In the genomic region with DNA sequence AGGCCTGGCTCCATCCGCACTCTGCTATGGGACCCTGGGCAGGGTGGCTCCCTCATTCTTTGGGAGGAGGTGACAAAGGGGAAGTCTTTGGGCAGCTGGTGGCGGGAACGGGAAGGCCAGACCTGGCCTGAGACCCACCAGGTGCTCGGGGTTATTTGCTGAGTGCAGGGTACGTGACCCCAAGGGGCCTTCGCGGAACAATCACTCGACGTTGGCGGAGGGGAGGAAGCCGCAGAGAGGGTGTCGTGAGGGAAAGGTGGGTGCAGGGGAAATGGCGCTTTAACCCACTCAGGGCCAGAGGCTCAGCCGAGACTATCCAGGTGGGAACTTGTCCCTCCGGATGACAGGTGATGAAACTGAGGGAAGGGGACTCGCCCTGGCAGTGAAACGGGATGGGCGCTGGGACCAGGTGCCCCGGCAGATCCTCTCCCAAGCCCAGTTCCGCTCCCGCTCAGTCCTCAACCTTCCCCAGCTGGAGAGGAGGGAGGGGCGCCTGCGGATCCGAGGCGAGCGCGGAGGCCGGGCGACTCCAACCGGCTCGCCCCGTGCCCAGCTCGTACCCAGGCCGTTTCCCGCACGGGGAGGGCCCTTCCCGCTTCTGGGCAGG, we compare ENCODE assay signal across 8 cellular contexts. TPM values are rescaled to one million over a fixed set of nuclear protein-coding genes. Genes with fewer than 3 reads are reported as not detected.
DNase-seq lines count a peak whose midpoint lies in the region; ATAC-seq and TF ChIP-seq lines count a peak whose summit lies in the region.

No MANE protein-coding gene starts in this region.

- ATAC-seq in activated B cell treated with CpG ODN at 0.5 μM for 24 hours (ENCODE audit: low read depth) (peak; percentile 16), GM21360 (IDR thresholded peaks at IDR 0.05; ENCODE audit: unreplicated experiment) (no peak), GM19324 (IDR thresholded peaks at IDR 0.05; ENCODE audit: low FRiP score, unreplicated experiment) (no peak)

- peak overlapping the region; percentile 54 for H3K27ac Mint-ChIP-seq in activated B cell treated with CpG ODN at 0.5 μM for 24 hours

- no peak for TF ChIP-seq CTCF in GM20000 (IDR thresholded peaks at IDR 0.05; ENCODE audit: extremely low read depth, missing control alignments)
- TF ChIP-seq CTCF in activated B cell treated with CpG ODN at 0.5 μM for 24 hours (IDR thresholded peaks at IDR 0.05): no peak
- no peak for TF ChIP-seq CTCF in right atrium auricular region (IDR thresholded peaks at IDR 0.05)

- H3K27me3 ChIP-seq in right atrium auricular region (no peaks in the 10 kb centered on the region), skeletal muscle tissue (ENCODE audit: control insufficient read depth in 3 of 3, insufficient read depth in 3 of 3, low read length in 3 of 3) (no peaks in the 10 kb centered on the region)

- H3K4me1 Mint-ChIP-seq in activated B cell treated with CpG ODN at 0.5 μM for 24 hours: peaks cover 49% of the 10 kb centered on the region

- H3K4me3 Mint-ChIP-seq in activated B cell treated with CpG ODN at 0.5 μM for 24 hours: peak overlapping the region; percentile 80

- no peaks in the 10 kb centered on the region for H3K9me3 ChIP-seq in right atrium auricular region
- H3K9me3 ChIP-seq in skeletal muscle tissue (ENCODE audit: control insufficient read depth in 3 of 3, low read length in 3 of 3): no peaks in the 10 kb centered on the region

- POLR2A ChIA-PET in activated B cell treated with CpG ODN at 0.5 μM for 24 hours (lab: Charles Lee): interaction anchor here (0.6 to 1.7 kb wide), 3 partner anchors 8 to 104 kb away, joined by 3 to 4 read pairs (median 3); no protein-coding TSS in a partner anchor

- DNase-seq in GM20000 (ENCODE audit: low spot score) (peak; percentile 58), activated B cell treated with CpG ODN at 0.5 μM for 24 hours (no peak), right atrium auricular region (ENCODE audit: low spot score) (no peak), ureter (ENCODE audit: low spot score) (no peak), NCI-H1436 (lab: John Stamatoyannopoulos, UW) (no peak)

- CTCF ChIA-PET in activated B cell treated with CpG ODN at 0.5 μM for 24 hours (lab: Charles Lee): no interaction called here

- H3K36me3 Mint-ChIP-seq in activated B cell treated with CpG ODN at 0.5 μM for 24 hours (ENCODE audit: low read depth): peaks cover 1% of the 10 kb centered on the region

- H3K36me3 ChIP-seq in right atrium auricular region: no peaks in the 10 kb centered on the region
- H3K36me3 ChIP-seq in skeletal muscle tissue (ENCODE audit: control insufficient read depth in 3 of 3, insufficient read depth in 3 of 3, low read length in 3 of 3): peaks cover 0 to 2% (median 0%) of the 10 kb centered on the region in 3 donors

- peaks cover 28% of the 10 kb centered on the region for H3K27me3 Mint-ChIP-seq in activated B cell treated with CpG ODN at 0.5 μM for 24 hours

- H3K4me1 ChIP-seq in right atrium auricular region (peaks cover 0 to 41% of the 10 kb centered on the region in 2 donors), skeletal muscle tissue (ENCODE audit: control insufficient read depth in 3 of 3, insufficient read depth in 3 of 3, low read length in 3 of 3) (peaks cover 25 to 42% (median 29%) of the 10 kb centered on the region in 3 donors)

- H3K4me3 ChIP-seq in right atrium auricular region: peak overlapping the region; percentile 96 to 100
- peak overlapping the region; percentile 69 to 80 (median 79) for H3K4me3 ChIP-seq in skeletal muscle tissue (ENCODE audit: low read length in 3 of 3)

- H3K9ac ChIP-seq in skeletal muscle tissue (ENCODE audit: low read depth in 1 of 3, low read length in 3 of 3): peak overlapping the region; percentile 80 to 88 (median 83)

- H3K9me3 Mint-ChIP-seq in activated B cell treated with CpG ODN at 0.5 μM for 24 hours: no peaks in the 10 kb centered on the region

- peak overlapping the region; percentile 95 to 100 for H3K27ac ChIP-seq in right atrium auricular region
- peak overlapping the region; percentile 77 for H3K27ac ChIP-seq in skeletal muscle tissue (ENCODE audit: low read depth, low read length)

- intact Hi-C loops in activated B cell treated with CpG ODN at 0.5 μM for 24 hours (cut with micrococcal nuclease): loop anchor here (2.0 to 10.0 kb wide), 2 partner anchors 55 kb away; no protein-coding TSS in a partner anchor

RNA-seq across cellular contexts. Expression of a gene that starts 0.9 kb away (rescaled TPM):
- total RNA-seq in activated B cell treated with CpG ODN at 0.5 μM for 24 hours (16.9 and 18.4 TPM in 2 replicates), right atrium auricular region (10 to 100 TPM; 40.8 to 78.6 TPM), skeletal muscle tissue (18.3 TPM), ureter (57.9 TPM)
